ENCODE assay signal across 1 cellular context in the genomic region with DNA sequence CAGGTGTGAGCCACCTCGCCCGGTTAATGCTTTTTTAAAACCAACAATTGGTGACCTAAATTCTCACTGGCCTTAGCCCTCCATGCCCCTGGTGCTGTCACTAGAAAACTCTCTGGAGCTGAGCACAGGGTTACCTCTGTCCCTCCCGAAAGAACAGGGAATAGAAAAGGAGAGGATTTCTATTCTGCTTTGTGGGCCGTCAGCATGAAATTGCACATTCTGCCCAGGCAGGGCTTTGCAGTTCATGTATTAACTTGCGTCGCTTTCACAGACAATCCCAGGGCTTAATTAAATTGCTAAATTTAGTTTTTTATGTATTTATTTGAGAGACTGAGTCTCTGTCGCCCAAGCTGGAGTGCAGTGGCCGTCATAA.
TF ChIP-seq lines count a peak whose summit lies in the region.

No MANE protein-coding gene starts in this region.

TF ChIP-seq in GM23338, 12 proteins besides CTCF, POLR2A, EP300 and RAD21 (continued from another document):
- TF ChIP-seq ZNF462 (CRISPR knock-in tag; IDR thresholded peaks at IDR 0.05): no peak
- TF ChIP-seq STAT1 (IDR thresholded peaks at IDR 0.05; ENCODE audit: unreplicated experiment): no peak
- TF ChIP-seq EZH2 (IDR thresholded peaks at IDR 0.05; ENCODE audit: low read depth, unreplicated experiment): no peak
